2 cellular contexts compared by ENCODE assay signal in the genomic region with DNA sequence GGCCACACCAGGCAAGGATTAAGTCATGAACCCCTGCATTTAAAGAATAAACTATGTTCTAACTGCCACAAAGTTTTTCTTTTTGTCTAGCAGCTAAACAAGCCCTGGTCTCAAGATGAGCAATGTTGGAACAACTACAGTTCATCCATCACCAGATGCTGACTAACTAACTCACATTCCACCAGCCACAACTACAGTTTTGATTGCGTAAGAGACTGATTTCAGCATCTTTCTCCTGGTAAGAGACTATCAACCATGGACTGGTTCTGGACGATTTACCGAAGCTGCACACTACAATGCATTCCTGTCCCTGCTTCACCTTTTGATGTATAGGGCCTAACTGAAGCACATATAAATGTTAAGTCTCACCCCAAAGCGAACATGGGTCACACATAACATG.
A peak's percentile ranks its signal among the peaks of the same experiment; 100 is the strongest.
TF ChIP-seq lines count a peak whose summit lies in the region.

No MANE protein-coding gene starts in this region.

TF ChIP-seq in GM12891, 5 proteins besides CTCF, POLR2A, EP300 and RAD21:
- no peak for TF ChIP-seq POU2F2 (IDR thresholded peaks at IDR 0.05; ENCODE audit: low read depth, low read length)
- no peak for TF ChIP-seq TAF1 (IDR thresholded peaks at IDR 0.05; ENCODE audit: low read depth, low read length)
- no peak for TF ChIP-seq PAX5 (IDR thresholded peaks at IDR 0.05; ENCODE audit: insufficient read depth, low read length, severe bottlenecking)
- no peak for TF ChIP-seq SPI1 (IDR thresholded peaks at IDR 0.05; ENCODE audit: low read depth, low read length)
- no peak for TF ChIP-seq POLR2AphosphoS5 (IDR thresholded peaks at IDR 0.05; ENCODE audit: low read depth, low read length)

TF ChIP-seq in H1, 55 proteins besides CTCF, POLR2A, EP300 and RAD21:
- TF ChIP-seq SIN3A (conservative IDR thresholded peaks at IDR 0.05 in 1 of 2, IDR thresholded peaks at IDR 0.05 in 1 of 2; ENCODE audit: low read depth in 1 of 2, low read length in 2 of 2) (no peak), CEBPB (IDR thresholded peaks at IDR 0.05; ENCODE audit: low read depth, low read length) (peak; percentile 79)
